In genomic region chr17:30388321-30389179, GRCh38 we compare ENCODE assay signal across 19 cellular contexts. TPM values are rescaled to one million over a fixed set of nuclear protein-coding genes. Genes with fewer than 3 reads are reported as not detected.
"Had no signal": no experiment of that assay in that cellular context is flagged by ENCODE, and none has a peak within 500 bp of the region (broad histone marks: within the 10 kb centered on the region; RNA-seq: fewer than 3 reads in every experiment).

No MANE protein-coding gene starts in this region.

- H3K4me3 Mint-ChIP-seq: brain; natural killer cell treated with Interleukin-12 subunit alpha and Interleukin-12 subunit beta and Interleukin-15 and Interleukin-18, amount 100 ng/mL, for 72 hours; T-helper 17 cell had no signal

- H3K9me3 ChIP-seq: stomach, thyroid gland, vagina had no signal

- H3K27ac ChIP-seq: skin epidermis, thyroid gland, vagina had no signal

- H3K27me3 Mint-ChIP-seq: natural killer cell treated with Interleukin-12 subunit alpha and Interleukin-12 subunit beta and Interleukin-15 and Interleukin-18, amount 100 ng/mL, for 72 hours; T-helper 17 cell had no signal

- H3K27ac Mint-ChIP-seq: activated T-helper 2 cell treated with anti-CD3 and anti-CD28 coated beads, Interferon-gamma antibody, Interleukin-2, Interleukin-4, amounts not matched to agents 10 μg/mL and 5 μg/mL and 100 μg/mL, durations not matched to agents 14 hours and 24 hours and 36 hours; brain; T-helper 17 cell had no signal

- H3K27me3 ChIP-seq: stomach, thyroid gland, vagina had no signal

- H3K4me3 ChIP-seq: skin epidermis, stomach, thyroid gland, vagina had no signal

- DNase-seq: activated CD4-positive, alpha-beta T cell treated with anti-CD3 and anti-CD28 coated beads, Interleukin-2, amount 50 U/mL, for 1 hour; activated CD4-positive, CD25-positive, alpha-beta regulatory T cell; activated naive CD4-positive, alpha-beta T cell treated with anti-CD3 and anti-CD28 coated beads, Interleukin-2, amount 50 U/mL, for 16 hours; cerebellar nuclear complex; dermis blood vessel endothelial cell; erythroblast; mammary epithelial cell; stomach; T-helper 17 cell; thyroid gland had no signal

- ATAC-seq: left lobe of liver, T-helper 17 cell had no signal

- H3K9me3 Mint-ChIP-seq: activated T-helper 2 cell treated with anti-CD3 and anti-CD28 coated beads, Interferon-gamma antibody, Interleukin-2, Interleukin-4, amounts not matched to agents 10 μg/mL and 5 μg/mL and 100 μg/mL, durations not matched to agents 14 hours and 24 hours and 36 hours; brain; natural killer cell treated with Interleukin-12 subunit alpha and Interleukin-12 subunit beta and Interleukin-15 and Interleukin-18, amount 100 ng/mL, for 72 hours had no signal

RNA-seq across cellular contexts. Expression of gene TMIGD1, which starts 54.7 kb away (rescaled TPM):
- total RNA-seq: activated CD8-positive, alpha-beta memory T cell treated with anti-CD3 and anti-CD28 coated beads for 36 hours; activated T-helper 2 cell treated with anti-CD3 and anti-CD28 coated beads, Interferon-gamma antibody, Interleukin-2, Interleukin-4, amounts not matched to agents 10 μg/mL and 5 μg/mL and 100 μg/mL, durations not matched to agents 14 hours and 24 hours and 36 hours; dermis blood vessel endothelial cell; glomerular endothelial cell; left lobe of liver; mammary epithelial cell; mucosa of gallbladder; natural killer cell treated with Interleukin-12 subunit alpha and Interleukin-12 subunit beta and Interleukin-15 and Interleukin-18, amount 100 ng/mL, for 72 hours; T-helper 17 cell; thyroid gland; vagina had no signal
